In the genomic region with DNA sequence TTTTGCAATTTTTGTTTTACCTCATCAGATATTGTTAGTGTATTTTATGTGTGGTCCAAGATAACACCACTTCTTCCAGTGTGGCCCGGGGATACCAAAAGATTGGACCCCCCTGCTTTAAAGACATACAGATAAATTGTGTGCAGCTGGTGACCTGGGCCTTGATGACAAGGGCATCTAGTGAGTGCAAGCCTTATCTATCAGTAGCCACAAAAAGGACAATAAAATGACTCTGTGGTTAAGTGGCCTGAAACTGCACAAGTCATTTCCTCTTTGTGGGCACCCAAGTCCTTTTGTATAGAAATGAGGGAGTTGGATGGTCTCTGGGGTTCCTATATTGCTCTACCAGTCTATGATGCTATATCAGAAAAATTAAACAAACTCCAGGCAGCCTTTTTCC, we compare ENCODE assay signal across 12 cellular contexts.
DNase-seq lines count a peak whose midpoint lies in the region; ATAC-seq and TF ChIP-seq lines count a peak whose summit lies in the region.
"Had no signal": no experiment of that assay in that cellular context is flagged by ENCODE, and none has a peak within 500 bp of the region (broad histone marks: within the 10 kb centered on the region; RNA-seq: fewer than 3 reads in every experiment).

No MANE protein-coding gene starts in this region.

- H3K9me3 Mint-ChIP-seq in stimulated activated naive CD8-positive, alpha-beta T cell treated with anti-CD3 and anti-CD28 coated beads, Interleukin-15, amount 100 ng/mL, for 72 hours: no peaks in the 10 kb centered on the region
- H3K9me3 Mint-ChIP-seq: activated CD4-positive, alpha-beta T cell treated with anti-CD3 and anti-CD28 coated beads, Interleukin-2, amount 10 ng/mL, durations not matched to agents 7 days and 5 days; activated naive CD4-positive, alpha-beta T cell treated with anti-CD3 and anti-CD28 coated beads, Interleukin-2, amount 50 U/mL, for 72 hours had no signal

- H3K4me3 Mint-ChIP-seq in stimulated activated naive CD8-positive, alpha-beta T cell treated with anti-CD3 and anti-CD28 coated beads, Interleukin-15, amount 100 ng/mL, for 72 hours: no peak overlapping the region
- H3K4me3 Mint-ChIP-seq: activated CD4-positive, alpha-beta T cell treated with anti-CD3 and anti-CD28 coated beads, Interleukin-2, amount 10 ng/mL, durations not matched to agents 7 days and 5 days had no signal

- H3K27me3 Mint-ChIP-seq in stimulated activated naive CD8-positive, alpha-beta T cell treated with anti-CD3 and anti-CD28 coated beads, Interleukin-15, amount 100 ng/mL, for 72 hours: peaks cover 7% of the 10 kb centered on the region
- H3K27me3 Mint-ChIP-seq: activated CD4-positive, alpha-beta T cell treated with anti-CD3 and anti-CD28 coated beads, Interleukin-2, amount 10 ng/mL, durations not matched to agents 7 days and 5 days had no signal

- peak; percentile 53 for ATAC-seq in stimulated activated naive CD8-positive, alpha-beta T cell treated with anti-CD3 and anti-CD28 coated beads, Interleukin-15, amount 100 ng/mL, for 72 hours
- ATAC-seq in stimulated activated naive CD8-positive, alpha-beta T cell treated with anti-CD3 and anti-CD28 coated beads, Interleukin-15, Interleukin-2, amounts not matched to agents 100 U/mL and 50 U/mL, for 24 hours: no peak
- ATAC-seq in HG03432 (IDR thresholded peaks at IDR 0.05; ENCODE audit: unreplicated experiment) (peak; percentile 81), HG03571 (IDR thresholded peaks at IDR 0.05; ENCODE audit: unreplicated experiment) (no peak), GM21528 (IDR thresholded peaks at IDR 0.05; ENCODE audit: low FRiP score, unreplicated experiment) (no peak)

- no peak overlapping the region for H3K27ac Mint-ChIP-seq in stimulated activated naive CD8-positive, alpha-beta T cell treated with anti-CD3 and anti-CD28 coated beads, Interleukin-15, amount 100 ng/mL, for 72 hours
- H3K27ac Mint-ChIP-seq: activated CD4-positive, alpha-beta T cell treated with anti-CD3 and anti-CD28 coated beads, Interleukin-2, amount 10 ng/mL, durations not matched to agents 7 days and 5 days; activated naive CD4-positive, alpha-beta T cell treated with anti-CD3 and anti-CD28 coated beads, Interleukin-2, amount 50 U/mL, for 72 hours had no signal

- no peak for DNase-seq in stimulated activated naive CD8-positive, alpha-beta T cell treated with anti-CD3 and anti-CD28 coated beads, Interleukin-15, amount 100 ng/mL, for 72 hours
- no peak for DNase-seq in stimulated activated naive CD8-positive, alpha-beta T cell treated with anti-CD3 and anti-CD28 coated beads, Interleukin-15, Interleukin-2, amounts not matched to agents 100 U/mL and 50 U/mL, for 24 hours
- peak; percentile 26 for DNase-seq in RPMI8226
- DNase-seq in GM10266 (ENCODE audit: extremely low spot score): no peak
- DNase-seq in NCI-H1048 (lab: John Stamatoyannopoulos, UW): no peak
- DNase-seq: activated CD4-positive, alpha-beta T cell treated with anti-CD3 and anti-CD28 coated beads, Interleukin-2, amount 10 ng/mL, durations not matched to agents 7 days and 5 days; NCI-H1930; stimulated activated CD4-positive, alpha-beta T cell treated with anti-CD3 and anti-CD28 coated beads, Interleukin-4, amount 100 ng/mL, for 4 hours had no signal

- no peak for TF ChIP-seq CTCF in GM10266 (IDR thresholded peaks at IDR 0.05; ENCODE audit: control insufficient read depth, insufficient read depth, low read depth, missing control alignments)

- peaks cover 6% of the 10 kb centered on the region for H3K4me1 Mint-ChIP-seq in stimulated activated naive CD8-positive, alpha-beta T cell treated with anti-CD3 and anti-CD28 coated beads, Interleukin-15, amount 100 ng/mL, for 72 hours

Comparison
In these comparisons a context has a peak if more than half of its experiments do, and no peak if none do; other contexts are left out.
1. ATAC-seq: peak in stimulated activated naive CD8-positive, alpha-beta T cell treated with anti-CD3 and anti-CD28 coated beads, Interleukin-15, amount 100 ng/mL, for 72 hours (single experiment) and HG03432 (single experiment); none in stimulated activated naive CD8-positive, alpha-beta T cell treated with anti-CD3 and anti-CD28 coated beads, Interleukin-15, Interleukin-2, amounts not matched to agents 100 U/mL and 50 U/mL, for 24 hours (single experiment), HG03571 (single experiment) and GM21528 (single experiment).